ENCODE assay signal across 20 cellular contexts in the genomic region with DNA sequence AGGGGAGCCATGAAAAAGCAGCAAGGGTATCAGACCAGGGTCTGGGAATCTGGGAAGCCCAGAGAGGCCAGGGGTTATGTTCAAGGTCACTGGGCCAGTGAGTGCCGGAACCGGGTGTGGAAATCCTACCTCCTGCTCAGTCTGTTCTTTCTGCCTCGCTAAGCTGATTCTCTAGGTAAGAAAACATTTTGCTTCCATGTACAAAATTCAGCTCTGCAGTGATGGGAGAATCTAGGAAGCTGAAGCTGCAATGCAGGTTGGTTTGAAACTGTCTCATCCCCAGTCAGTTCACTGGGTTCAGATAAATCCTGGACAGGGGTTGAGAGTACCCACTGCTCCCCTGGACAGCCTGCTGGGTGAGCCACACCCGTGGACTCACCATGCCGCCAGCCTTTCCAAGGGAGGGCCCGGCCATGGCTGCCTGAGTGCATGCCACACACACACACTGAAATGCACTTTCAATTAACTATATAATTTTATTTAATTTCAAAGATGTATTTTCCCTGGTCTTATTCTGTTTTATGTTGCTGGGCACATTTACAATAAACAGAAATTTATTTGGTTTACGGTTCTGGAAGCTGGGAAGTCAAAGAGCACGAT.
"Had no signal": no experiment of that assay in that cellular context is flagged by ENCODE, and none has a peak within 500 bp of the region (broad histone marks: within the 10 kb centered on the region; RNA-seq: fewer than 3 reads in every experiment).

No MANE protein-coding gene starts in this region.

- H3K27ac Mint-ChIP-seq: activated CD4-positive, alpha-beta memory T cell treated with anti-CD3 and anti-CD28 coated beads for 36 hours; activated CD4-positive, alpha-beta T cell treated with anti-CD3 and anti-CD28 coated beads for 36 hours; activated naive CD4-positive, alpha-beta T cell treated with anti-CD3 and anti-CD28 coated beads, Interleukin-2, amount 10 ng/mL, durations not matched to agents 7 days and 5 days; neural progenitor cell; stimulated activated effector memory CD8-positive, alpha-beta T cell treated with anti-CD3 and anti-CD28 coated beads, Interleukin-12 subunit alpha, Interleukin-12 subunit beta, amount 100 ng/mL, for 72 hours; stimulated activated naive CD8-positive, alpha-beta T cell treated with anti-CD3 and anti-CD28 coated beads, Interleukin-15, amount 100 ng/mL, for 72 hours had no signal

- H3K36me3 Mint-ChIP-seq: activated CD4-positive, alpha-beta memory T cell treated with anti-CD3 and anti-CD28 coated beads for 36 hours; activated naive CD4-positive, alpha-beta T cell treated with anti-CD3 and anti-CD28 coated beads, Interleukin-2, amount 10 ng/mL, durations not matched to agents 7 days and 5 days; stimulated activated effector memory CD8-positive, alpha-beta T cell treated with anti-CD3 and anti-CD28 coated beads, Interleukin-12 subunit alpha, Interleukin-12 subunit beta, amount 100 ng/mL, for 72 hours had no signal

- H3K9me3 Mint-ChIP-seq: activated CD4-positive, alpha-beta memory T cell treated with anti-CD3 and anti-CD28 coated beads for 36 hours; activated naive CD4-positive, alpha-beta T cell treated with anti-CD3 and anti-CD28 coated beads, Interleukin-2, amount 10 ng/mL, durations not matched to agents 7 days and 5 days; neural progenitor cell; stimulated activated effector memory CD8-positive, alpha-beta T cell treated with anti-CD3 and anti-CD28 coated beads, Interleukin-12 subunit alpha, Interleukin-12 subunit beta, amount 100 ng/mL, for 72 hours; stimulated activated naive CD8-positive, alpha-beta T cell treated with anti-CD3 and anti-CD28 coated beads, Interleukin-15, amount 100 ng/mL, for 72 hours had no signal

- ATAC-seq: activated CD4-positive, alpha-beta T cell treated with anti-CD3 and anti-CD28 coated beads for 36 hours; body of pancreas; gastroesophageal sphincter; left colon; mucosa of descending colon; stimulated activated effector memory CD8-positive, alpha-beta T cell treated with anti-CD3 and anti-CD28 coated beads, Interleukin-12 subunit alpha, Interleukin-12 subunit beta, amount 100 ng/mL, for 72 hours; stimulated activated naive CD8-positive, alpha-beta T cell treated with anti-CD3 and anti-CD28 coated beads, Interleukin-15, amount 100 ng/mL, for 72 hours had no signal

- DNase-seq: activated CD4-positive, alpha-beta memory T cell treated with anti-CD3 and anti-CD28 coated beads for 36 hours; activated CD4-positive, alpha-beta T cell treated with anti-CD3 and anti-CD28 coated beads for 36 hours; activated naive CD4-positive, alpha-beta T cell treated with anti-CD3 and anti-CD28 coated beads, Interleukin-2, amount 10 ng/mL, durations not matched to agents 7 days and 5 days; activated T-cell treated with anti-CD3 and anti-CD28 coated beads, Interleukin-2, amount 50 U/mL, for 48 hours; anterior cingulate cortex; body of pancreas; caudate nucleus; dorsolateral prefrontal cortex; left colon; mesenchymal stem cell; mucosa of descending colon; stimulated activated CD4-positive, alpha-beta T cell treated with anti-CD3 and anti-CD28 coated beads, Interleukin-2, amount 100 ng/mL, for 24 hours; stimulated activated naive CD8-positive, alpha-beta T cell treated with anti-CD3 and anti-CD28 coated beads, Interleukin-15, amount 100 ng/mL, for 72 hours; T-helper 1 cell had no signal

- H3K27me3 Mint-ChIP-seq: activated CD4-positive, alpha-beta T cell treated with anti-CD3 and anti-CD28 coated beads for 36 hours; stimulated activated naive CD8-positive, alpha-beta T cell treated with anti-CD3 and anti-CD28 coated beads, Interleukin-15, amount 100 ng/mL, for 72 hours had no signal

- H3K4me3 Mint-ChIP-seq: activated CD4-positive, alpha-beta memory T cell treated with anti-CD3 and anti-CD28 coated beads for 36 hours; activated CD4-positive, alpha-beta T cell treated with anti-CD3 and anti-CD28 coated beads for 36 hours; activated naive CD4-positive, alpha-beta T cell treated with anti-CD3 and anti-CD28 coated beads, Interleukin-2, amount 10 ng/mL, durations not matched to agents 7 days and 5 days; neural progenitor cell; stimulated activated effector memory CD8-positive, alpha-beta T cell treated with anti-CD3 and anti-CD28 coated beads, Interleukin-12 subunit alpha, Interleukin-12 subunit beta, amount 100 ng/mL, for 72 hours; stimulated activated naive CD8-positive, alpha-beta T cell treated with anti-CD3 and anti-CD28 coated beads, Interleukin-15, amount 100 ng/mL, for 72 hours had no signal

- H3K4me3 ChIP-seq: body of pancreas, dorsolateral prefrontal cortex, gastroesophageal sphincter, mucosa of descending colon, neural progenitor cell, prostate gland, tibial nerve had no signal

- H3K27ac ChIP-seq: body of pancreas, epithelial cell of prostate, gastroesophageal sphincter, neural progenitor cell, prostate gland, tibial nerve had no signal

- H3K4me1 Mint-ChIP-seq: activated CD4-positive, alpha-beta T cell treated with anti-CD3 and anti-CD28 coated beads for 36 hours; activated naive CD4-positive, alpha-beta T cell treated with anti-CD3 and anti-CD28 coated beads, Interleukin-2, amount 10 ng/mL, durations not matched to agents 7 days and 5 days; stimulated activated effector memory CD8-positive, alpha-beta T cell treated with anti-CD3 and anti-CD28 coated beads, Interleukin-12 subunit alpha, Interleukin-12 subunit beta, amount 100 ng/mL, for 72 hours had no signal
